In the genomic region with DNA sequence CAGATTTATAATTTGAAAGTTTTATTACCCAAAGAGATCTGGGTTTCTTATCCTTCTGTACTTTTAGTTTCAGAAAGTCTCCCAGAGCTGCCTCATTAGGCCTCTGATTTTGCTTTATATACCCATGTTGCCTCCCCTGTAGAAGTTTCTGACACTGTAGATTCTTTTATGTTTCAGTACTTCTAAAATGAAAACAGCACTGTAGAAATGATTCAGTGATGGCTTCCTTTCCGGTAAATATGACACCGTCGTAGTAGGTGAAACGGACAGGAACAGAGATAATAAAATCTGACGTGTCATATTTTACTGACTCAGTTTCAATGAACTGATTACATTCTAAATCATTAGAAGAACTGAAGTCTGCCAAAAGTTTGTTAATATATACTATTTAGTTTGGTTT, we compare ENCODE assay signal across 19 cellular contexts.
"Had no signal": no experiment of that assay in that cellular context is flagged by ENCODE, and none has a peak within 500 bp of the region (broad histone marks: within the 10 kb centered on the region; RNA-seq: fewer than 3 reads in every experiment).

No MANE protein-coding gene starts in this region.

- H3K9me3 ChIP-seq: esophagus squamous epithelium, gastroesophageal sphincter, ovary, right atrium auricular region, sigmoid colon, suprapubic skin, thyroid gland, upper lobe of left lung, uterus had no signal

- H3K27ac Mint-ChIP-seq: effector memory CD8-positive, alpha-beta T cell; natural killer cell had no signal

- H3K27ac ChIP-seq: esophagus squamous epithelium, gastroesophageal sphincter, ovary, right atrium auricular region, sigmoid colon, skin epidermis, suprapubic skin, thyroid gland, upper lobe of left lung had no signal

- DNase-seq: effector memory CD8-positive, alpha-beta T cell; esophagus squamous epithelium; foreskin fibroblast; glutamatergic neuron; islet precursor cell; natural killer cell; ovary; sigmoid colon; stimulated activated CD4-positive, alpha-beta T cell treated with anti-CD3 and anti-CD28 coated beads, Interleukin-2, amount 100 ng/mL, for 24 hours; stimulated activated naive CD4-positive, alpha-beta T cell treated with Interleukin-2 at 50 U/mL for 16 hours; thyroid gland; upper lobe of left lung; uterus had no signal

- H3K27me3 Mint-ChIP-seq: effector memory CD8-positive, alpha-beta T cell had no signal

- ATAC-seq: effector memory CD8-positive, alpha-beta T cell; gastroesophageal sphincter; left lobe of liver; natural killer cell had no signal

- H3K4me1 Mint-ChIP-seq: natural killer cell had no signal

- H3K4me1 ChIP-seq: esophagus squamous epithelium, gastroesophageal sphincter, right atrium auricular region, sigmoid colon, suprapubic skin, thyroid gland, upper lobe of left lung, uterus had no signal

- H3K36me3 ChIP-seq: esophagus squamous epithelium, gastroesophageal sphincter, ovary, right atrium auricular region, sigmoid colon, suprapubic skin, thyroid gland, upper lobe of left lung, uterus had no signal

- H3K4me3 ChIP-seq: esophagus squamous epithelium, gastroesophageal sphincter, ovary, right atrium auricular region, sigmoid colon, skin epidermis, suprapubic skin, thyroid gland, upper lobe of left lung, uterus had no signal

- H3K9me3 Mint-ChIP-seq: effector memory CD8-positive, alpha-beta T cell had no signal

- H3K27me3 ChIP-seq: esophagus squamous epithelium, gastroesophageal sphincter, ovary, right atrium auricular region, sigmoid colon, suprapubic skin, thyroid gland, upper lobe of left lung, uterus had no signal

- H3K36me3 Mint-ChIP-seq: natural killer cell had no signal

- H3K4me3 Mint-ChIP-seq: effector memory CD8-positive, alpha-beta T cell; natural killer cell; neural crest cell had no signal
